Comparison of ENCODE assay signal across 21 cellular contexts in the genomic region with DNA sequence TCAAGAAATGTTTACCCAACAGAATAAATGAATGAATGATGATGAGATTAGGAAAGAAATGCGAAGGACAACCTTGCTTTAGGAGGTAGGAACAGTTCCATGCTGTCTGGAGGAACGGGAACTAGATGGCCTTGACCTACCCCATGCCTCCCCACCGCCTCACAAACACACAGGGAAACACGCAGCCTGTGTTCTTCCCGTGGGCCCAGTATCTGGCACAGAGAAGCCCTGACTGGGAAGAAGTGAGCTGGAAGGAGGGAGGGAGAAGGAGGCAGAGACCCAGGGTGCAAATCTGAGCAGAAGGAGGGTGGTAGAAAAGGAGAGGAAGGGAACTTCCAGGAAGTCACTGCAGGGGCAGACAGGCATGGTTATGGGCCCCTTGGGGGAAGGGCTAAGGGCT. TPM values are rescaled to one million over a fixed set of nuclear protein-coding genes. Genes with fewer than 3 reads are reported as not detected.
A peak's percentile ranks its signal among the peaks of the same experiment; 100 is the strongest.
DNase-seq lines count a peak whose midpoint lies in the region; ATAC-seq and TF ChIP-seq lines count a peak whose summit lies in the region.
"Had no signal": no experiment of that assay in that cellular context is flagged by ENCODE, and none has a peak within 500 bp of the region (broad histone marks: within the 10 kb centered on the region; RNA-seq: fewer than 3 reads in every experiment).

No MANE protein-coding gene starts in this region.

- H3K9me3 ChIP-seq in testis, result no peaks in the 10 kb centered on the region
- H3K9me3 ChIP-seq: BE2C, SK-N-SH had no signal

- no peak for TF ChIP-seq CTCF in testis (IDR thresholded peaks at IDR 0.05)

- intact Hi-C loops in testis (cut with DNase I; ENCODE audit: low total_unique reads), result no loop called here

- H3K4me3 ChIP-seq in testis, result no peak overlapping the region

- 34 to 35% methylated on average over 5 of the region's 5 CpGs for WGBS in testis, 2 donors

- peak; percentile 36 for DNase-seq in activated effector memory CD4-positive, alpha-beta T cell treated with anti-CD3 and anti-CD28 coated beads, Interleukin-2, amount 50 U/mL, for 16 hours
- DNase-seq in activated effector memory CD4-positive, alpha-beta T cell treated with Interleukin-2 at 50 U/mL for 16 hours, result no peak
- peak; percentile 30 for DNase-seq in left lobe of liver (ENCODE audit: low spot score)
- DNase-seq in testis, result peak; percentile 35
- DNase-seq in NCI-H2029 (lab: John Stamatoyannopoulos, UW), result no peak
- DNase-seq: BE2C; CD4-positive, alpha-beta memory T cell; GF-D8; HFFc6; NCI-H1436; NCI-H2029 treated with DMSO at 0.1 percent for 48 hours; NCI-H2171 treated with DMSO at 0.1 percent for 48 hours; SHP77 treated with DMSO at 0.1 percent for 48 hours; SK-N-SH had no signal

- ATAC-seq in left lobe of liver (no peak), GM21723 (IDR thresholded peaks at IDR 0.05; ENCODE audit: unreplicated experiment) (no peak), GM21360 (IDR thresholded peaks at IDR 0.05; ENCODE audit: unreplicated experiment) (no peak)

- H3K36me3 ChIP-seq in testis (ENCODE audit: low read depth, missing control alignments), result no peaks in the 10 kb centered on the region
- H3K36me3 ChIP-seq: BE2C had no signal

- peaks cover 43% of the 10 kb centered on the region for H3K4me1 ChIP-seq in testis

- no peak for TF ChIP-seq POLR2A in testis (IDR thresholded peaks at IDR 0.05)

- H3K27ac ChIP-seq in angular gyrus (ENCODE audit: low read depth, low read length) (peak overlapping the region; percentile 34), testis (peak overlapping the region; percentile 39 to 56)
- H3K27ac ChIP-seq: KMS-11 had no signal

- H3K27me3 ChIP-seq in testis, result no peaks in the 10 kb centered on the region

RNA-seq across cellular contexts. Expression of a gene that starts 3.5 kb away (rescaled TPM):
- total RNA-seq in left lobe of liver (0.53 TPM), testis (10 to 100 TPM; 43.2 to 68.6 TPM)
- 61.9 TPM for polyA plus RNA-seq in testis (ENCODE audit: insufficient read depth, low read depth, low replicate concordance)
- total RNA-seq: CD4-positive, alpha-beta memory T cell had no signal

RNA-seq across cellular contexts. Expression of a gene that starts 38.2 kb away (rescaled TPM):
- total RNA-seq in left lobe of liver (not detected), testis (under 1 TPM; 0.25 to 0.47 TPM)
- 1.2 TPM for polyA plus RNA-seq in testis (ENCODE audit: insufficient read depth, low read depth, low replicate concordance)
- total RNA-seq: CD4-positive, alpha-beta memory T cell; HFFc6; HT-29; NCI-H460; RPMI7951 had no signal
- polyA plus RNA-seq: CD4-positive, alpha-beta memory T cell; SK-N-SH had no signal

RNA-seq across cellular contexts. Expression of a gene that starts 51.6 kb away (rescaled TPM):
- not detected for total RNA-seq in left lobe of liver
- under 1 TPM; 0.16 to 0.25 TPM for total RNA-seq in testis
- 2.9 TPM for polyA plus RNA-seq in testis (ENCODE audit: insufficient read depth, low read depth, low replicate concordance)
- total RNA-seq: CD4-positive, alpha-beta memory T cell; HFFc6; HT-29; NCI-H460 had no signal
- polyA plus RNA-seq: CD4-positive, alpha-beta memory T cell had no signal

Comparison
In these comparisons a context has a peak if more than half of its experiments do, and no peak if none do; other contexts are left out.
1. DNase-seq: peak in activated effector memory CD4-positive, alpha-beta T cell treated with anti-CD3 and anti-CD28 coated beads, Interleukin-2, amount 50 U/mL, for 16 hours (single experiment), left lobe of liver (single experiment) and testis (single experiment); none in activated effector memory CD4-positive, alpha-beta T cell treated with Interleukin-2 at 50 U/mL for 16 hours (single experiment) and NCI-H2029 (single experiment).
2. RNA of a gene that starts 3.5 kb away (total RNA-seq): 43.2 to 68.6 TPM in testis; 0.53 TPM in left lobe of liver (single experiment); every median in the first group is over 10 times any median in the second.